ENCODE assay signal across 10 cellular contexts in genomic region chrX:19743386-19743785, GRCh38.
DNase-seq lines count a peak whose midpoint lies in the region; ATAC-seq, FAIRE-seq and TF ChIP-seq lines count a peak whose summit lies in the region.
"Had no signal": no experiment of that assay in that cellular context is flagged by ENCODE, and none has a peak within 500 bp of the region (broad histone marks: within the 10 kb centered on the region; RNA-seq: fewer than 3 reads in every experiment).

No MANE protein-coding gene starts in this region.

- H3K27me3 ChIP-seq in uterus = no peaks in the 10 kb centered on the region

- no peaks in the 10 kb centered on the region for H3K9me3 Mint-ChIP-seq in activated T-cell treated with anti-CD3 and anti-CD28 coated beads, Interleukin-2, amount 50 U/mL, for 24 hours
- peaks cover 12% of the 10 kb centered on the region for H3K9me3 Mint-ChIP-seq in mesothelial cell of epicardium

- H3K9me3 ChIP-seq in KOPT-K1 (ENCODE audit: insufficient read depth, low read length, poor library complexity, severe bottlenecking) = no peaks in the 10 kb centered on the region
- H3K9me3 ChIP-seq in uterus = no peaks in the 10 kb centered on the region

- peak overlapping the region; percentile 90 for H3K27ac Mint-ChIP-seq in activated T-cell treated with anti-CD3 and anti-CD28 coated beads, Interleukin-2, amount 50 U/mL, for 24 hours
- no peak overlapping the region for H3K27ac Mint-ChIP-seq in mesothelial cell of epicardium
- H3K27ac Mint-ChIP-seq: endodermal cell had no signal

- no peak for DNase-seq in activated T-cell treated with anti-CD3 and anti-CD28 coated beads, Interleukin-2, amount 50 U/mL, for 24 hours
- DNase-seq in activated T-cell treated with anti-CD3 and anti-CD28 coated beads for 4 hours = no peak
- DNase-seq in stimulated activated naive CD8-positive, alpha-beta T cell treated with anti-CD3 and anti-CD28 coated beads, Interleukin-15, Interleukin-2, amounts not matched to agents 100 U/mL and 50 U/mL, for 24 hours = no peak
- no peak for DNase-seq in urothelium cell line (ENCODE audit: low spot score)
- no peak for DNase-seq in uterus
- no peak for DNase-seq in mesothelial cell of epicardium (ENCODE audit: low spot score in 2 of 2, unreplicated experiment in 2 of 2)
- DNase-seq: endodermal cell had no signal

- intact Hi-C loops in uterus (cut with DNase I; ENCODE audit: low total_unique reads) = no loop called here

- H3K4me1 ChIP-seq in uterus = no peaks in the 10 kb centered on the region

- no peak for TF ChIP-seq POLR2A in uterus (IDR thresholded peaks at IDR 0.05)

- H3K36me3 ChIP-seq in KOPT-K1 (ENCODE audit: insufficient read depth, low read length) (peaks cover 41% of the 10 kb centered on the region), uterus (no peaks in the 10 kb centered on the region)

- H3K36me3 Mint-ChIP-seq in activated T-cell treated with anti-CD3 and anti-CD28 coated beads, Interleukin-2, amount 50 U/mL, for 24 hours (ENCODE audit: low read depth) = peaks cover 47% of the 10 kb centered on the region
- H3K36me3 Mint-ChIP-seq in mesothelial cell of epicardium = peaks cover 2% of the 10 kb centered on the region

- H3K4me1 Mint-ChIP-seq in activated T-cell treated with anti-CD3 and anti-CD28 coated beads, Interleukin-2, amount 50 U/mL, for 24 hours (ENCODE audit: low read depth) = peaks cover 83% of the 10 kb centered on the region
- H3K4me1 Mint-ChIP-seq in mesothelial cell of epicardium = peaks cover 36% of the 10 kb centered on the region
- H3K4me1 Mint-ChIP-seq: endodermal cell had no signal

- TF ChIP-seq CTCF in uterus (IDR thresholded peaks at IDR 0.05) (no peak), mesothelial cell of epicardium (IDR thresholded peaks at IDR 0.05; ENCODE audit: unreplicated experiment) (no peak)

- H3K4me3 ChIP-seq in uterus = no peak overlapping the region

- H3K4me3 Mint-ChIP-seq in activated T-cell treated with anti-CD3 and anti-CD28 coated beads, Interleukin-2, amount 50 U/mL, for 24 hours = peak overlapping the region; percentile 21
- no peak overlapping the region for H3K4me3 Mint-ChIP-seq in mesothelial cell of epicardium
- H3K4me3 Mint-ChIP-seq: endodermal cell had no signal

- H3K27ac ChIP-seq in KOPT-K1 (ENCODE audit: low read depth, low read length, poor library complexity, severe bottlenecking) = peak overlapping the region; percentile 99
- no peak overlapping the region for H3K27ac ChIP-seq in uterus

- peak; percentile 62 for ATAC-seq in HG02571 (IDR thresholded peaks at IDR 0.05; ENCODE audit: unreplicated experiment)
- ATAC-seq in stimulated activated naive CD8-positive, alpha-beta T cell treated with anti-CD3 and anti-CD28 coated beads, Interleukin-15, Interleukin-2, amounts not matched to agents 100 U/mL and 50 U/mL, for 24 hours = peak; percentile 34

- peaks cover 13% of the 10 kb centered on the region for H3K27me3 Mint-ChIP-seq in activated T-cell treated with anti-CD3 and anti-CD28 coated beads, Interleukin-2, amount 50 U/mL, for 24 hours
- H3K27me3 Mint-ChIP-seq in mesothelial cell of epicardium (ENCODE audit: low read depth) = no peaks in the 10 kb centered on the region

- no peak for FAIRE-seq in urothelium cell line (lab: Jason Lieb, UNC)
- FAIRE-seq: islet of Langerhans had no signal
